20 cellular contexts compared by ENCODE assay signal in the genomic region with DNA sequence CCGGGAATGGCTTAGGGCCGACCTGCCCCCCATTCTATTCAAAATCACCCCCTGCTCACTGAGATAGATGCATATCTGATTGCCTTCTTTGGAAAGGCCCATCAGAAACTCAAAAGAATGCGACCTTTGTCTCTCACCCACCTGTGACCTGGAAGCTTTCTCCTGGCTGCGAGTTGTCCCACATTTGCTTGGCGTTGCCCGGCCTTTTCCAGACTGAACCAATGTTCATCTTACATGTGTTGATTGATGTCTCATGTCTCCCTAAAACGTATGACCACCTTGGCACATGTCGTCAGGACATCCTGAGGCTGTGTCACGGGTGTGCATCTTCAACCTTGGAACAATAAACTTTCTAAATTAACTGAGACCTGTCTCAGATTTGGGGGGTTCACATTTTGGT. TPM values are rescaled to one million over a fixed set of nuclear protein-coding genes. Genes with fewer than 3 reads are reported as not detected.
DNase-seq lines count a peak whose midpoint lies in the region; ATAC-seq, FAIRE-seq and TF ChIP-seq lines count a peak whose summit lies in the region.
"Had no signal": no experiment of that assay in that cellular context is flagged by ENCODE, and none has a peak within 500 bp of the region (broad histone marks: within the 10 kb centered on the region; RNA-seq: fewer than 3 reads in every experiment).

No MANE protein-coding gene starts in this region.

- intact Hi-C loops in Caco-2 (cut with micrococcal nuclease; ENCODE audit: unreplicated experiment) (no loop called here), K562 (cut with micrococcal nuclease) (loop anchor here (10.0 kb wide), 2 partner anchors 173 to 477 kb away; a partner anchor contains a TSS), kidney (cut with DNase I) (no loop called here), psoas muscle (cut with DNase I) (no loop called here)
- intact Hi-C loops in activated CD8-positive, alpha-beta T cell treated with anti-CD3 and anti-CD28 coated beads for 36 hours (cut with micrococcal nuclease) = no loop called here

- no peak for TF ChIP-seq EP300 in K562 (IDR thresholded peaks at IDR 0.05; ENCODE audit: low read length)

- H3K4me1 Mint-ChIP-seq in Caco-2 (ENCODE audit: low read depth, unreplicated experiment) = peaks cover 46% of the 10 kb centered on the region
- peaks cover 19% of the 10 kb centered on the region for H3K4me1 Mint-ChIP-seq in mesothelial cell of epicardium
- H3K4me1 Mint-ChIP-seq in activated CD8-positive, alpha-beta T cell treated with anti-CD3 and anti-CD28 coated beads for 36 hours (ENCODE audit: low read depth) = peaks cover 5% of the 10 kb centered on the region

- H2BK5ac ChIP-seq in trophoblast cell (ENCODE audit: low read depth, low read length, poor library complexity) = no peak overlapping the region

- H4K91ac ChIP-seq in trophoblast cell (ENCODE audit: low read depth, low read length) = no peak overlapping the region

- no peak overlapping the region for H3K23ac ChIP-seq in trophoblast cell (ENCODE audit: low read length)

- H3K36me3 Mint-ChIP-seq in Caco-2 (ENCODE audit: insufficient read depth, unreplicated experiment) (no peaks in the 10 kb centered on the region), mesothelial cell of epicardium (peaks cover 16% of the 10 kb centered on the region)
- H3K36me3 Mint-ChIP-seq in activated CD8-positive, alpha-beta T cell treated with anti-CD3 and anti-CD28 coated beads for 36 hours (ENCODE audit: low read depth) = peaks cover 6% of the 10 kb centered on the region

- H3K18ac ChIP-seq in trophoblast cell (ENCODE audit: low read length) = no peak overlapping the region

- no peak overlapping the region for H4K12ac ChIP-seq in trophoblast cell (ENCODE audit: low read depth, low read length)

- no peak overlapping the region for H3K14ac ChIP-seq in trophoblast cell (ENCODE audit: low read length)

- no peak overlapping the region for H2BK12ac ChIP-seq in trophoblast cell (ENCODE audit: low read length)

- H3K9me3 Mint-ChIP-seq in Caco-2 (ENCODE audit: unreplicated experiment) = no peaks in the 10 kb centered on the region
- H3K9me3 Mint-ChIP-seq in mesothelial cell of epicardium = peaks cover 7% of the 10 kb centered on the region
- no peaks in the 10 kb centered on the region for H3K9me3 Mint-ChIP-seq in activated CD8-positive, alpha-beta T cell treated with anti-CD3 and anti-CD28 coated beads for 36 hours
- H3K9me3 Mint-ChIP-seq: CD8-positive, alpha-beta T cell had no signal

- TF ChIP-seq CTCF in Caco-2 (IDR thresholded peaks at IDR 0.05; ENCODE audit: insufficient read depth in 1 of 2, low read depth in 1 of 2, low read length in 1 of 2, severe bottlenecking in 1 of 2, unreplicated experiment in 1 of 2) = no peak
- no peak for TF ChIP-seq CTCF in K562 (IDR thresholded peaks at IDR 0.05 in 2 of 3, conservative IDR thresholded peaks at IDR 0.05 in 1 of 3; ENCODE audit: insufficient read depth in 2 of 3, low read depth in 1 of 3, low read length in 3 of 3)
- no peak for TF ChIP-seq CTCF in kidney (IDR thresholded peaks at IDR 0.05; ENCODE audit: borderline replicate concordance, extremely low read depth, insufficient read depth)
- no peak for TF ChIP-seq CTCF in psoas muscle (IDR thresholded peaks at IDR 0.05)
- no peak for TF ChIP-seq CTCF in mesothelial cell of epicardium (IDR thresholded peaks at IDR 0.05; ENCODE audit: unreplicated experiment)
- no peak for TF ChIP-seq CTCF in activated CD8-positive, alpha-beta T cell treated with anti-CD3 and anti-CD28 coated beads for 36 hours (IDR thresholded peaks at IDR 0.05)

- H3K9me3 ChIP-seq in Caco-2 (no peaks in the 10 kb centered on the region), K562 (replicated peaks; ENCODE audit: control insufficient read depth, insufficient read depth, low read depth, low read length) (no peaks in the 10 kb centered on the region), kidney (ENCODE audit: control insufficient read depth in 1 of 2, low read length in 2 of 2) (no peaks in the 10 kb centered on the region), psoas muscle (no peaks in the 10 kb centered on the region), trophoblast cell (ENCODE audit: insufficient read depth, low read depth, low read length) (peaks cover 4% of the 10 kb centered on the region)

- no peak overlapping the region for H4K8ac ChIP-seq in trophoblast cell (ENCODE audit: low read depth, low read length)

- DNase-seq in Caco-2 (no peak), K562 (ENCODE audit: extremely low read depth in 1 of 4, low spot score in 3 of 4) (no peak), kidney (peak; percentile 60), psoas muscle (no peak), mesothelial cell of epicardium (ENCODE audit: low spot score in 2 of 2, unreplicated experiment in 2 of 2) (no peak), trophoblast cell (no peak)
- no peak for DNase-seq in activated CD8-positive, alpha-beta T cell treated with anti-CD3 and anti-CD28 coated beads for 36 hours
- DNase-seq: CD8-positive, alpha-beta T cell; DMS79 treated with DMSO at 0.1 percent for 48 hours; Karpas-422; NCI-H1048; NCI-H1436; NCI-H1930; NCI-H226; NCI-H524 treated with DMSO at 0.1 percent for 48 hours; SIG-M5 had no signal

- BruUV-seq in Caco-2 (replicated peaks; lab: Mats Ljungman, UMichigan) (no TSS peak), K562 (replicated peaks; lab: Mats Ljungman, UMichigan) (no TSS peak)

- no peak overlapping the region for H3K27ac ChIP-seq in K562 (ENCODE audit: extremely low read depth, low read depth, low read length)
- H3K27ac ChIP-seq in kidney (ENCODE audit: low read depth in 2 of 2, low read length in 2 of 2) = no peak overlapping the region
- H3K27ac ChIP-seq in psoas muscle = peak overlapping the region; percentile 17
- no peak overlapping the region for H3K27ac ChIP-seq in trophoblast cell (ENCODE audit: low read depth, low read length)
- H3K27ac ChIP-seq: BLaER1 treated with 17β-estradiol and CSF1 and Interleukin-3, amounts not matched to agents 10 nM and 100 nM; RWPE1 had no signal

- H3K4ac ChIP-seq in trophoblast cell (ENCODE audit: low read depth, low read length) = no peak overlapping the region

- H3K36me3 ChIP-seq in Caco-2 (ENCODE audit: control insufficient read depth, insufficient read depth, low read length) (no peaks in the 10 kb centered on the region), K562 (ENCODE audit: control insufficient read depth, insufficient read depth, low read length) (no peaks in the 10 kb centered on the region), kidney (ENCODE audit: control insufficient read depth in 1 of 2, insufficient read depth in 2 of 2, low read length in 2 of 2) (peaks cover 7 to 17% of the 10 kb centered on the region in 2 donors), psoas muscle (ENCODE audit: insufficient read depth in 1 of 2, low read depth in 1 of 2) (peaks cover 0 to 16% of the 10 kb centered on the region in 2 donors), trophoblast cell (ENCODE audit: control insufficient read depth in 1 of 2, insufficient read depth in 2 of 2, low read length in 2 of 2) (no peaks in the 10 kb centered on the region)

- H4K20me1 ChIP-seq in K562 (replicated peaks; ENCODE audit: control insufficient read depth, insufficient read depth, low read length) = no peaks in the 10 kb centered on the region; the same call in 1 of the 2 replicates
- H4K20me1 ChIP-seq: BLaER1 treated with 17β-estradiol and CSF1 and Interleukin-3, amounts not matched to agents 10 nM and 100 nM had no signal

- H3K27me3 Mint-ChIP-seq in Caco-2 (ENCODE audit: insufficient read depth, unreplicated experiment) = no peaks in the 10 kb centered on the region
- no peaks in the 10 kb centered on the region for H3K27me3 Mint-ChIP-seq in mesothelial cell of epicardium (ENCODE audit: low read depth)
- H3K27me3 Mint-ChIP-seq in activated CD8-positive, alpha-beta T cell treated with anti-CD3 and anti-CD28 coated beads for 36 hours = peaks cover 1% of the 10 kb centered on the region

- H2AFZ ChIP-seq in K562 (ENCODE audit: low read depth, low read length) (no peak overlapping the region), trophoblast cell (ENCODE audit: insufficient read depth, low read length, poor library complexity) (no peak overlapping the region)

- ATAC-seq in K562 (no peak), psoas muscle (no peak), HG03139 (IDR thresholded peaks at IDR 0.05; ENCODE audit: unreplicated experiment) (no peak)
- ATAC-seq in activated CD8-positive, alpha-beta T cell treated with anti-CD3 and anti-CD28 coated beads for 36 hours = no peak
- ATAC-seq: CD8-positive, alpha-beta T cell had no signal

- POLR2A ChIA-PET in Caco-2 (lab: Charles Lee) = interaction anchor here (0.6 kb wide), 1 partner anchor 9 kb away, joined by 3 read pairs; no protein-coding TSS in a partner anchor
- POLR2A ChIA-PET in K562 (lab: Yijun Ruan, JAX) = interaction anchor here (0.5 to 3.2 kb wide), 4 partner anchors 8 to 173 kb away, joined by 4 to 24 read pairs (median 8); no protein-coding TSS in a partner anchor
- POLR2A ChIA-PET in activated CD8-positive, alpha-beta T cell treated with anti-CD3 and anti-CD28 coated beads for 36 hours (lab: Charles Lee) = interaction anchor here (1.9 kb wide), 1 partner anchor 133 kb away, joined by 5 read pairs; no protein-coding TSS in a partner anchor

- H3K4me3 ChIP-seq in Caco-2 (ENCODE audit: low read depth, low read length) = no peak overlapping the region
- no peak overlapping the region for H3K4me3 ChIP-seq in K562
- H3K4me3 ChIP-seq in kidney (ENCODE audit: low read length in 2 of 2) = no peak overlapping the region
- H3K4me3 ChIP-seq in psoas muscle = no peak overlapping the region
- H3K4me3 ChIP-seq in trophoblast cell (ENCODE audit: low read depth, low read length) = no peak overlapping the region
- H3K4me3 ChIP-seq: BLaER1 treated with 17β-estradiol and CSF1 and Interleukin-3, amounts not matched to agents 10 nM and 100 nM had no signal

- no peak overlapping the region for H2BK120ac ChIP-seq in trophoblast cell (ENCODE audit: insufficient read depth, low read length, poor library complexity)

- TF ChIP-seq RAD21 in K562 (CRISPR knock-in tag; conservative IDR thresholded peaks at IDR 0.05 in 1 of 2, IDR thresholded peaks at IDR 0.05 in 1 of 2) = no peak

- H3K79me1 ChIP-seq in trophoblast cell (ENCODE audit: low read length) = no peaks in the 10 kb centered on the region

- in situ Hi-C loops in K562 (cut with MboI) = loop anchor here (5.0 to 25.0 kb wide), 3 partner anchors 100 to 795 kb away; a partner anchor contains a TSS

- WGBS in K562 (ENCODE audit: insufficient coverage, low coverage, missing lambda C conversion rate) = 1% methylated on average over 9 of the region's 9 CpGs
- 64 to 66% (median 66%) methylated on average over 9 of the region's 9 CpGs for WGBS in psoas muscle, 3 donors
- WGBS in trophoblast cell (ENCODE audit: extremely low coverage, insufficient coverage, insufficient read length) = no CpG with 5 or more reads among the region's 9 CpGs

- no peak for TF ChIP-seq POLR2A in K562 (conservative IDR thresholded peaks at IDR 0.05)

- H3K9me1 ChIP-seq in K562 (ENCODE audit: control insufficient read depth, insufficient read depth, low read length) = no peaks in the 10 kb centered on the region

- FAIRE-seq in K562 (lab: Jason Lieb, UNC) (no peak), kidney (lab: Jason Lieb, UNC) (no peak)

- H3K4me2 ChIP-seq in K562 (ENCODE audit: insufficient read depth, low read length) (no peak overlapping the region), trophoblast cell (ENCODE audit: low read length) (no peak overlapping the region)
- H3K4me2 ChIP-seq: BLaER1 treated with 17β-estradiol and CSF1 and Interleukin-3, amounts not matched to agents 10 nM and 100 nM had no signal

- H3K27ac Mint-ChIP-seq in Caco-2 (ENCODE audit: unreplicated experiment) (peak overlapping the region; percentile 1), mesothelial cell of epicardium (no peak overlapping the region)
- H3K27ac Mint-ChIP-seq in activated CD8-positive, alpha-beta T cell treated with anti-CD3 and anti-CD28 coated beads for 36 hours = no peak overlapping the region
- H3K27ac Mint-ChIP-seq: CD8-positive, alpha-beta T cell had no signal

- H3K4me3 Mint-ChIP-seq in Caco-2 (ENCODE audit: unreplicated experiment) = no peak overlapping the region
- no peak overlapping the region for H3K4me3 Mint-ChIP-seq in mesothelial cell of epicardium
- no peak overlapping the region for H3K4me3 Mint-ChIP-seq in activated CD8-positive, alpha-beta T cell treated with anti-CD3 and anti-CD28 coated beads for 36 hours
- H3K4me3 Mint-ChIP-seq: CD8-positive, alpha-beta T cell had no signal

- CTCF ChIA-PET in Caco-2 (lab: Charles Lee) = interaction anchor here (0.6 kb wide), 1 partner anchor 364 kb away, joined by 3 read pairs; no protein-coding TSS in a partner anchor
- CTCF ChIA-PET in K562 (lab: Yijun Ruan, JAX; ENCODE audit: low intra/inter-chr PET ratio) = no interaction called here
- CTCF ChIA-PET in activated CD8-positive, alpha-beta T cell treated with anti-CD3 and anti-CD28 coated beads for 36 hours (lab: Charles Lee) = interaction anchor here (0.7 to 3.0 kb wide), 5 partner anchors 9 to 142 kb away, joined by 3 to 13 read pairs (median 5); no protein-coding TSS in a partner anchor

- H3K9ac ChIP-seq in K562 (ENCODE audit: insufficient read depth in 1 of 2, low read depth in 2 of 2, low read length in 2 of 2) (no peak overlapping the region), kidney (ENCODE audit: low read length in 2 of 2) (no peak overlapping the region), trophoblast cell (ENCODE audit: low read length) (no peak overlapping the region)
- H3K9ac ChIP-seq: BLaER1 treated with 17β-estradiol and CSF1 and Interleukin-3, amounts not matched to agents 10 nM and 100 nM had no signal

- H3K4me1 ChIP-seq in Caco-2 (peaks cover 43% of the 10 kb centered on the region), K562 (replicated peaks in 1 of 2; ENCODE audit: control insufficient read depth in 2 of 2, insufficient read depth in 2 of 2, low read length in 2 of 2) (peaks cover 0 to 5% of the 10 kb centered on the region in 2 experiments; a peak in 3 of 5 replicates), kidney (ENCODE audit: control insufficient read depth in 1 of 2, insufficient read depth in 1 of 2, low read depth in 1 of 2, low read length in 2 of 2) (peaks cover 0 to 2% of the 10 kb centered on the region in 2 donors), psoas muscle (peaks cover 11% of the 10 kb centered on the region), trophoblast cell (ENCODE audit: control insufficient read depth in 1 of 2, insufficient read depth in 2 of 2, low read length in 2 of 2) (peaks cover 0 to 7% of the 10 kb centered on the region in 2 experiments)

- H3K27me3 ChIP-seq in Caco-2 (replicated peaks; ENCODE audit: control insufficient read depth, insufficient read depth, low read length) (no peaks in the 10 kb centered on the region), K562 (ENCODE audit: control insufficient read depth in 2 of 2, insufficient read depth in 2 of 2, low read length in 2 of 2) (peaks cover 30 to 35% of the 10 kb centered on the region in 2 experiments), psoas muscle (ENCODE audit: insufficient read depth in 3 of 3, low read length in 2 of 3) (no peaks in the 10 kb centered on the region), trophoblast cell (ENCODE audit: insufficient read depth, low read length) (no peaks in the 10 kb centered on the region)
- H3K27me3 ChIP-seq: BLaER1 treated with 17β-estradiol and CSF1 and Interleukin-3, amounts not matched to agents 10 nM and 100 nM had no signal

- no peaks in the 10 kb centered on the region for H3K79me2 ChIP-seq in K562 (ENCODE audit: control insufficient read depth, insufficient read depth, low read length)
- no peaks in the 10 kb centered on the region for H3K79me2 ChIP-seq in trophoblast cell (ENCODE audit: control insufficient read depth, insufficient read depth, low read length, poor library complexity)

- H2AK5ac ChIP-seq in trophoblast cell (ENCODE audit: low read length) = no peak overlapping the region

RNA-seq across cellular contexts. Expression of a gene that starts 3.4 kb away (rescaled TPM):
- 0.88 and 1.9 TPM in 2 replicates for total RNA-seq in Caco-2 (2022)
- total RNA-seq in K562 (2011; cell fraction: chromatin; rRNA removed; ENCODE audit: low replicate concordance) = 0.51 and 0.63 TPM in 2 replicates
- total RNA-seq in K562 (2011; cell fraction: nucleolus; rRNA removed) = 0.17 and 0.39 TPM in 2 replicates
- not detected in 2 replicates for total RNA-seq in K562 (2011; cell fraction: nucleoplasm; rRNA removed)
- not detected in 2 replicates for total RNA-seq in K562 (2014; rRNA removed)
- not detected in 2 replicates for total RNA-seq in K562 (2014; rRNA removed; fragmentation: Illumina TruSeq; extraction: Trizol)
- total RNA-seq in K562 (2015; rRNA removed; fragmentation: Illumina TruSeq; extraction: Trizol) = 0.18 TPM in 1 of 2 replicates, not detected in the other
- total RNA-seq in K562 (2021) = 0.16 and 0.25 TPM in 2 replicates
- polyA plus RNA-seq in K562 (2011; rRNA removed) = 0.11 and 0.15 TPM in 2 replicates
- polyA plus RNA-seq in K562 (2011; cell fraction: cytosol; rRNA removed) = 0.09 and 0.12 TPM in 2 replicates
- polyA plus RNA-seq in K562 (2011; cell fraction: nucleus; rRNA removed) = 0.41 and 0.63 TPM in 2 replicates
- polyA plus RNA-seq in K562 (2012) = 0.22 and 1.2 TPM in 2 replicates
- 0.15 and 0.44 TPM in 2 replicates for polyA plus RNA-seq in K562 (2014; fragmentation: Illumina TruSeq; extraction: Trizol)
- polyA plus RNA-seq in K562 (2014; fragmentation: Nextera tagmentation; extraction: Ambion mirVana) = under 1 TPM in 1 of 2 experiments, not detected in 1; 0.03 TPM
- polyA plus RNA-seq in K562 (2014; rRNA removed) = 0.22 and 0.23 TPM in 2 replicates
- not detected in 2 replicates for polyA minus RNA-seq in K562 (2011; rRNA and poly(A)+ RNA removed)
- polyA minus RNA-seq in K562 (2011; cell fraction: cytosol; rRNA and poly(A)+ RNA removed) = not detected in 2 replicates
- polyA minus RNA-seq in K562 (2011; cell fraction: nucleus; rRNA and poly(A)+ RNA removed) = not detected in 2 replicates
- 42.6 TPM for total RNA-seq in kidney
- polyA plus RNA-seq in kidney (ENCODE audit: insufficient read depth, low read depth, low replicate concordance) = 53.3 TPM
- total RNA-seq in psoas muscle = 1 to 10 TPM; 1.4 to 3.9 (median 1.6) TPM
- 1 to 10 TPM; 1.3 to 2.1 (median 1.4) TPM for polyA plus RNA-seq in psoas muscle
- total RNA-seq in mesothelial cell of epicardium = 8.7 to 11.7 TPM (median 9.4 TPM) in 3 replicates
- 1.8 and 2.3 TPM in 2 replicates for polyA plus RNA-seq in trophoblast cell (2013)
- total RNA-seq in activated CD8-positive, alpha-beta T cell treated with anti-CD3 and anti-CD28 coated beads for 36 hours = under 1 TPM; 0.20 to 0.65 TPM
- total RNA-seq: IMR-90 had no signal
